ENCODE assay signal across 11 cellular contexts in genomic region chr1:110474444-110474843, GRCh38. TPM values are rescaled to one million over a fixed set of nuclear protein-coding genes. Genes with fewer than 3 reads are reported as not detected.
"Had no signal": no experiment of that assay in that cellular context is flagged by ENCODE, and none has a peak within 500 bp of the region (broad histone marks: within the 10 kb centered on the region; RNA-seq: fewer than 3 reads in every experiment).

No MANE protein-coding gene starts in this region.

- H3K9ac ChIP-seq: KMS-11 had no signal

- DNase-seq: IMR-90, Karpas-422, KBM-7, KG1 had no signal

- FAIRE-seq: HepG2, HTR-8/SVneo had no signal

- ATAC-seq: HepG2 had no signal

- H3K4me2 ChIP-seq: KMS-11 had no signal

- H3K27ac ChIP-seq: HL-60, KMS-11 had no signal

RNA-seq across cellular contexts. Expression of gene PROK1, which starts 23.5 kb away (rescaled TPM):
- total RNA-seq: HepG2, HT-29, HT1080, IMR-90 had no signal
- polyA plus RNA-seq: IgD-negative memory B cell, IMR-90 had no signal

RNA-seq across cellular contexts. Expression of gene KCNA10, which starts 44.5 kb away (rescaled TPM):
- total RNA-seq: HepG2, HT-29, HT1080, IMR-90 had no signal
- polyA plus RNA-seq: HepG2, IgD-negative memory B cell, IMR-90 had no signal
